ENCODE assay signal across 24 cellular contexts in the genomic region with DNA sequence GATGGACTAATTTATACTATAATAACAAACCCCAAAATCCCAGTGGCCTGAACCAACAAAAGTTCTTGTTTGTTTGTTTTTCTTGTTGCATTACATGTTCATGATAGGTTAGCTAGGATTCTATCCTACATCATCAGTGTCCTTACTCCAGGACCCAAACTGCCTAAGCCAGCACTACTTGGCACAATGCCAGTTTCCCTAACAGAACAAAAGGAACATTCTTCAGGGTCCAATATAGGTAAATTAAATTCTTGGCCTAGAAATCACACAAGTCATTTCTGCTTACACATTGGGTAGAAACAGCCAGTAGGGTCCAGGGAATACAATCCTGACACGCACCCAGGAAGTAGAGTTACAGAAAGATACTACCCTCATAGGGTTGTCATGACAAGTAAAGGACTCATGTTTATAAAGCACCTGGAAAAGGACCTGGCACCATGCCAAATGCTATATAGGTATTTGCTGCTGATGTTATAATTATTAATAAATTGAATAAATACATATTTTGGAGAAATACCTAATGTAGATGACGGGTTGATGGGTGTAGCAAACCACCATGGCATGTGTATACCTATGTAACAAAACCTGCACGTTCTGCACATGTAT. TPM values are rescaled to one million over a fixed set of nuclear protein-coding genes. Genes with fewer than 3 reads are reported as not detected.
DNase-seq lines count a peak whose midpoint lies in the region; ATAC-seq and TF ChIP-seq lines count a peak whose summit lies in the region.
"Had no signal": no experiment of that assay in that cellular context is flagged by ENCODE, and none has a peak within 500 bp of the region (broad histone marks: within the 10 kb centered on the region; RNA-seq: fewer than 3 reads in every experiment).

No MANE protein-coding gene starts in this region.

- DNase-seq in DMS153 treated with DMSO at 0.1 percent for 48 hours (lab: John Stamatoyannopoulos, UW; ENCODE audit: unreplicated experiment), result peak; percentile 5
- DNase-seq in DMS153 (lab: John Stamatoyannopoulos, UW), result no peak
- DNase-seq in NCI-H1105 (lab: John Stamatoyannopoulos, UW), result peak; percentile 20
- peak; percentile 35 for DNase-seq in adipocyte (ENCODE audit: low read depth)
- no peak for DNase-seq in osteocyte (ENCODE audit: extremely low spot score, unreplicated experiment)
- DNase-seq in central memory CD4-positive, alpha-beta T cell, result no peak
- DNase-seq: 8988T; activated CD8-positive, alpha-beta memory T cell treated with anti-CD3 and anti-CD28 coated beads for 24 hours; activated naive CD4-positive, alpha-beta T cell treated with Interleukin-2 at 50 U/mL for 16 hours; activated T-cell treated with anti-CD3 and anti-CD28 coated beads, Interleukin-2, amount 50 U/mL, for 4 hours; effector memory CD8-positive, alpha-beta T cell; esophagus squamous epithelium; H7; head of caudate nucleus; Kasumi-1; left colon; midbrain; NCI-H1436 treated with DMSO at 0.1 percent for 48 hours; posterior cingulate gyrus; T1000 had no signal

- peaks cover 55% of the 10 kb centered on the region for H3K4me1 Mint-ChIP-seq in osteocyte (ENCODE audit: unreplicated experiment)

- H3K27me3 ChIP-seq in adipocyte (replicated peaks; ENCODE audit: control insufficient read depth, insufficient read depth, low read length), result no peaks in the 10 kb centered on the region
- H3K27me3 ChIP-seq: esophagus squamous epithelium had no signal

- TF ChIP-seq CTCF in osteocyte (IDR thresholded peaks at IDR 0.05), result no peak

- peaks cover 26% of the 10 kb centered on the region for H3K9me3 Mint-ChIP-seq in osteocyte (ENCODE audit: unreplicated experiment)
- H3K9me3 Mint-ChIP-seq: effector memory CD8-positive, alpha-beta T cell had no signal

- H3K36me3 Mint-ChIP-seq in osteocyte (ENCODE audit: unreplicated experiment), result peaks cover 27% of the 10 kb centered on the region

- H3K27ac Mint-ChIP-seq in osteocyte (ENCODE audit: unreplicated experiment), result peak overlapping the region; percentile 93
- H3K27ac Mint-ChIP-seq: effector memory CD8-positive, alpha-beta T cell; nephron had no signal

- H3K4me3 ChIP-seq in adipocyte (ENCODE audit: low read length), result no peak overlapping the region
- H3K4me3 ChIP-seq: esophagus squamous epithelium had no signal

- peaks cover 11% of the 10 kb centered on the region for H3K9me3 ChIP-seq in adipocyte (ENCODE audit: control insufficient read depth, low read length)
- H3K9me3 ChIP-seq: esophagus squamous epithelium had no signal

- H3K9ac ChIP-seq in adipocyte (ENCODE audit: low read length), result no peak overlapping the region

- no peaks in the 10 kb centered on the region for H3K36me3 ChIP-seq in adipocyte (ENCODE audit: control insufficient read depth, insufficient read depth, low read length, severe bottlenecking)
- H3K36me3 ChIP-seq: esophagus squamous epithelium had no signal

- no peak overlapping the region for H3K4me3 Mint-ChIP-seq in osteocyte (ENCODE audit: unreplicated experiment)
- H3K4me3 Mint-ChIP-seq: activated T-cell treated with anti-CD3 and anti-CD28 coated beads, Interleukin-2, amount 50 U/mL, for 4 hours; effector memory CD8-positive, alpha-beta T cell; nephron had no signal

- peaks cover 17% of the 10 kb centered on the region for H3K4me1 ChIP-seq in adipocyte (ENCODE audit: control insufficient read depth, insufficient read depth, low read length)

- no peaks in the 10 kb centered on the region for H3K27me3 Mint-ChIP-seq in osteocyte (ENCODE audit: unreplicated experiment)

- ATAC-seq in HG03280 (IDR thresholded peaks at IDR 0.05; ENCODE audit: unreplicated experiment), result no peak
- no peak for ATAC-seq in HG03460 (IDR thresholded peaks at IDR 0.05; ENCODE audit: unreplicated experiment)
- ATAC-seq: activated CD4-positive, CD25-positive, alpha-beta regulatory T cell treated with anti-CD3 and anti-CD28 coated beads, Interleukin-2, amount 50 U/mL, for 24 hours; activated T-cell treated with anti-CD3 and anti-CD28 coated beads, Interleukin-2, amount 50 U/mL, for 4 hours; effector memory CD8-positive, alpha-beta T cell; left colon had no signal

RNA-seq across cellular contexts. Expression of gene RCAN2, which starts 38.8 kb away (rescaled TPM):
- 27.9 and 31.3 TPM in 2 replicates for total RNA-seq in osteocyte

Comparison
In these comparisons a context has a peak if more than half of its experiments do, and no peak if none do; other contexts are left out.
1. DNase-seq: peak in DMS153 treated with DMSO at 0.1 percent for 48 hours (single experiment), NCI-H1105 (single experiment) and adipocyte (single experiment); none in DMS153 (single experiment), osteocyte (single experiment) and central memory CD4-positive, alpha-beta T cell (single experiment).